In the genomic region with DNA sequence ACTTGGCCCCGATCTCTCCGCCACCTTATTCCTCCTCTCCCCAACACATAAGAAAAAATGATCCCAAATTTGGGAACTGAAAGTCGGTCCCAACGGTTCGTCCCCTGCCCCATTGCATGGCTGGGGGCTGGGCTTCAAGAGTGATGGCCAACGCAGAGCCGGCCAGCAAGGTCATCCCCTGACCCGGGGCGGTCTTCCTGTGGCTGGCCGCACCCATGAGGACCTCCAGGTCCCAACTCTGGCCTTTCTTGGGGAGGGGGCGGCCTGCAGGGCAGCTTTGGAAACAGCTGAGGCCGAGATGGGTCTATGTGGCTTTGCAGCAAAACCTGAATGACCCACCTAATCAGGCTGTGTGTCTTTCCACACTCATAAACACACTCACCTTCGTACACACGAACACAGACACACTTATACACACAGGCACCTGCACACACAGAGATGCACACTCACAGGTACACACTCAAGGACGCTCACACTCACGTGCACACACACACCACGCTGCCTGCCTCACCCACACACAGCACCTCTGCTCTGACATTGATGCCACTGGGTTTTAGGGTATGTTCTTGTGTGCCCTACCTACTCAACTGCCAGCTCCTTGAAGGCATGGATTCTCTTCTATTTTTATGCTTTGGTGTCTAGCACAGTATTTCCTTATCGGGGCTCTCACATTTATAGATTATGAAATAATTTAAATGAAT, we compare ENCODE assay signal across 9 cellular contexts. TPM values are rescaled to one million over a fixed set of nuclear protein-coding genes. Genes with fewer than 3 reads are reported as not detected.
DNase-seq lines count a peak whose midpoint lies in the region; ATAC-seq and TF ChIP-seq lines count a peak whose summit lies in the region.
"Had no signal": no experiment of that assay in that cellular context is flagged by ENCODE, and none has a peak within 500 bp of the region (broad histone marks: within the 10 kb centered on the region; RNA-seq: fewer than 3 reads in every experiment).

No MANE protein-coding gene starts in this region.

- H3K36me3 Mint-ChIP-seq in GM23338 (ENCODE audit: low read depth) (no peaks in the 10 kb centered on the region), activated B cell treated with CpG ODN at 0.5 μM for 24 hours (ENCODE audit: low read depth) (no peaks in the 10 kb centered on the region)

- no peaks in the 10 kb centered on the region for H3K9me2 ChIP-seq in GM23338 (ENCODE audit: insufficient read depth)

- TF ChIP-seq CTCF in GM23338 (conservative IDR thresholded peaks at IDR 0.05; ENCODE audit: low read depth in 2 of 2) (no peak), activated B cell treated with CpG ODN at 0.5 μM for 24 hours (IDR thresholded peaks at IDR 0.05) (no peak), gastrocnemius medialis (IDR thresholded peaks at IDR 0.05 in 4 of 5, conservative IDR thresholded peaks at IDR 0.05 in 1 of 5) (no peak), GM20000 (IDR thresholded peaks at IDR 0.05; ENCODE audit: extremely low read depth, missing control alignments) (no peak), omental fat pad (IDR thresholded peaks at IDR 0.05) (no peak)

- in situ Hi-C loops in gastrocnemius medialis (cut with MboI; ENCODE audit: low sequenced_read_pairs in 4 of 4), result loop anchor here (25.0 kb wide), 3 partner anchors 234 to 759 kb away; no protein-coding TSS in a partner anchor

- H4K20me1 ChIP-seq in GM23338 (replicated peaks; ENCODE audit: insufficient read depth), result no peaks in the 10 kb centered on the region

- POLR2A ChIA-PET in activated B cell treated with CpG ODN at 0.5 μM for 24 hours (lab: Charles Lee), result no interaction called here

- H3K9me3 ChIP-seq in gastrocnemius medialis, result no peaks in the 10 kb centered on the region

- CTCF ChIA-PET in activated B cell treated with CpG ODN at 0.5 μM for 24 hours (lab: Charles Lee), result no interaction called here

- H3K9me3 Mint-ChIP-seq in GM23338 (no peaks in the 10 kb centered on the region), activated B cell treated with CpG ODN at 0.5 μM for 24 hours (no peaks in the 10 kb centered on the region)

- peak overlapping the region; percentile 98 for H2AFZ ChIP-seq in GM23338

- intact Hi-C loops in activated B cell treated with CpG ODN at 0.5 μM for 24 hours (cut with micrococcal nuclease), result no loop called here
- intact Hi-C loops in left cardiac atrium (cut with DNase I), result no loop called here
- intact Hi-C loops in gastrocnemius medialis (cut with DNase I; ENCODE audit: low total_unique reads), result loop anchor here (10.0 kb wide), 1 partner anchor 498 kb away; no protein-coding TSS in a partner anchor

- H3K27ac ChIP-seq in GM23338 (ENCODE audit: low read depth) (no peak overlapping the region), gastrocnemius medialis (peak overlapping the region in 3 of 4 donors; percentile 49 to 65 (median 58))

- peak; percentile 57 for ATAC-seq in GM23338
- no peak for ATAC-seq in activated B cell treated with CpG ODN at 0.5 μM for 24 hours (ENCODE audit: low read depth)
- ATAC-seq in left cardiac atrium, result peak; percentile 27 to 51
- ATAC-seq in gastrocnemius medialis, result no peak
- ATAC-seq in omental fat pad (ENCODE audit: low FRiP score), result no peak

- H3K4me1 Mint-ChIP-seq in GM23338 (peaks cover 8% of the 10 kb centered on the region), activated B cell treated with CpG ODN at 0.5 μM for 24 hours (peaks cover 16% of the 10 kb centered on the region)

- H3K27me3 ChIP-seq in GM23338 (ENCODE audit: insufficient read depth) (peaks cover 26% of the 10 kb centered on the region), gastrocnemius medialis (peaks cover 0 to 6% (median 2%) of the 10 kb centered on the region in 3 donors)

- H3K27ac Mint-ChIP-seq in GM23338 (no peak overlapping the region), activated B cell treated with CpG ODN at 0.5 μM for 24 hours (no peak overlapping the region)

- H3K4me3 ChIP-seq in GM23338, result peak overlapping the region; percentile 61
- H3K4me3 ChIP-seq in gastrocnemius medialis, result peak overlapping the region; percentile 40 to 64 (median 55)

- no peaks in the 10 kb centered on the region for H3K36me3 ChIP-seq in GM23338 (ENCODE audit: insufficient read depth)
- H3K36me3 ChIP-seq in gastrocnemius medialis, result no peaks in the 10 kb centered on the region

- 0 out of 2 replicates have a peak, but pooled peaks cover 3% of the 10 kb centered on the region for H3K4me1 ChIP-seq in GM23338 (ENCODE audit: insufficient read depth)
- H3K4me1 ChIP-seq in gastrocnemius medialis, result peaks cover 6 to 7% of the 10 kb centered on the region in 2 donors

- no peaks in the 10 kb centered on the region for H3F3A ChIP-seq in GM23338 (replicated peaks; ENCODE audit: low read depth)

- DNase-seq in GM23338 (ENCODE audit: low spot score) (no peak), activated B cell treated with CpG ODN at 0.5 μM for 24 hours (no peak), left cardiac atrium (peak; percentile 24), gastrocnemius medialis (no peak), NCI-H748 (lab: John Stamatoyannopoulos, UW; ENCODE audit: unreplicated experiment) (no peak), GM20000 (ENCODE audit: low spot score) (no peak), omental fat pad (ENCODE audit: low spot score) (no peak), HK-2 (ENCODE audit: unreplicated experiment) (no peak)
- DNase-seq: stimulated activated CD4-positive, alpha-beta T cell treated with anti-CD3 and anti-CD28 coated beads, Interleukin-4, amount 100 ng/mL, for 4 hours had no signal

- no peak for TF ChIP-seq POLR2A in gastrocnemius medialis (IDR thresholded peaks at IDR 0.05)

- peak overlapping the region; percentile 78 for H3K4me2 ChIP-seq in GM23338

- H3K4me3 Mint-ChIP-seq in GM23338 (peak overlapping the region; percentile 87), activated B cell treated with CpG ODN at 0.5 μM for 24 hours (peak overlapping the region; percentile 53)

- H3K27me3 Mint-ChIP-seq in GM23338 (ENCODE audit: insufficient read depth, low read depth, poor library complexity) (peaks cover 16% of the 10 kb centered on the region), activated B cell treated with CpG ODN at 0.5 μM for 24 hours (peaks cover 40% of the 10 kb centered on the region)

- H3K79me2 ChIP-seq in GM23338 (replicated peaks; ENCODE audit: insufficient read depth), result no peaks in the 10 kb centered on the region

TF ChIP-seq in GM23338, 12 proteins besides CTCF, POLR2A, EP300 and RAD21:
- TF ChIP-seq EZH2 (IDR thresholded peaks at IDR 0.05; ENCODE audit: low read depth, unreplicated experiment) (no peak), POLR2AphosphoS5 (IDR thresholded peaks at IDR 0.05; ENCODE audit: low read depth) (no peak), STAT1 (IDR thresholded peaks at IDR 0.05; ENCODE audit: unreplicated experiment) (no peak), REST (IDR thresholded peaks at IDR 0.05; ENCODE audit: unreplicated experiment) (no peak)

RNA-seq across cellular contexts. Expression of gene DYNLT5, which starts 0.6 kb away (rescaled TPM):
- 2.6 and 2.8 TPM in 2 replicates for total RNA-seq in GM23338 (2014; rRNA removed; shearing (Covaris generic))
- 0.95 and 1.3 TPM in 2 replicates for polyA plus RNA-seq in GM23338 (2016; fragmentation: Nextera tagmentation; extraction: Ambion mirVana)
- total RNA-seq in activated B cell treated with CpG ODN at 0.5 μM for 24 hours (not detected in 2 replicates), left cardiac atrium (1 to 10 TPM; 1.9 to 3.2 TPM), gastrocnemius medialis (1 to 10 TPM in 1 of 4 donors, not detected in 3; 1.6 TPM), omental fat pad (1 to 10 TPM in 3 of 4 donors, under 1 TPM in 1; 0.25 to 7.7 (median 4.1) TPM)

RNA-seq across cellular contexts. Expression of gene INSL5, which starts 48.3 kb away (rescaled TPM):
- total RNA-seq in GM23338 (2014; rRNA removed; shearing (Covaris generic)), result not detected in 2 replicates
- not detected in 2 replicates for polyA plus RNA-seq in GM23338 (2016; fragmentation: Nextera tagmentation; extraction: Ambion mirVana)
- total RNA-seq in activated B cell treated with CpG ODN at 0.5 μM for 24 hours (not detected in 2 replicates), left cardiac atrium (not detected), gastrocnemius medialis (not detected), omental fat pad (not detected)

Comparison
In these comparisons a context has a peak if more than half of its experiments do, and no peak if none do; other contexts are left out.
1. ATAC-seq: peak in GM23338 (single experiment) and left cardiac atrium (2 of 2); none in activated B cell treated with CpG ODN at 0.5 μM for 24 hours (single experiment), gastrocnemius medialis (0 of 2) and omental fat pad (single experiment).